10 cellular contexts compared by ENCODE assay signal in genomic region chr22:45977003-45977395, GRCh38. TPM values are rescaled to one million over a fixed set of nuclear protein-coding genes. Genes with fewer than 3 reads are reported as not detected.
A peak's percentile ranks its signal among the peaks of the same experiment; 100 is the strongest.
DNase-seq lines count a peak whose midpoint lies in the region; ATAC-seq, FAIRE-seq and TF ChIP-seq lines count a peak whose summit lies in the region.
"Had no signal": no experiment of that assay in that cellular context is flagged by ENCODE, and none has a peak within 500 bp of the region (broad histone marks: within the 10 kb centered on the region; RNA-seq: fewer than 3 reads in every experiment).

Gene WNT7B, minus strand, starts transcription at chr22:45977162. Its CDS starts 408 bp downstream, at chr22:45976754.

- no peaks in the 10 kb centered on the region for H3K36me3 ChIP-seq in OCI-LY3 (replicated peaks; ENCODE audit: low read depth, low read length)

- H3K4me3 ChIP-seq in OCI-LY3 (ENCODE audit: low read length) (no peak within 1 kb of the TSS), fibroblast of the aortic adventitia (ENCODE audit: low read depth, low read length) (peak within 1 kb of the TSS; percentile 41)

- H3K36me3 Mint-ChIP-seq in activated CD4-positive, alpha-beta T cell treated with anti-CD3 and anti-CD28 coated beads for 36 hours (ENCODE audit: low read depth): no peaks in the 10 kb centered on the region
- no peaks in the 10 kb centered on the region for H3K36me3 Mint-ChIP-seq in stimulated activated naive B cell treated with anti-CD40 and anti-IgM and Interleukin-4, amounts not matched to agents 10 μg/mL and 1 μg/mL and 100 μg/mL, for 72 hours

- TF ChIP-seq CTCF in OCI-LY3 (IDR thresholded peaks at IDR 0.05; ENCODE audit: low read depth, low read length) (no peak), fibroblast of the aortic adventitia (IDR thresholded peaks at IDR 0.05; ENCODE audit: insufficient read depth, low read length) (no peak)

- H4K20me1 ChIP-seq in OCI-LY3 (ENCODE audit: insufficient read depth, low read length): no peaks in the 10 kb centered on the region

- no peak for ATAC-seq in activated CD4-positive, alpha-beta T cell treated with anti-CD3 and anti-CD28 coated beads for 36 hours
- ATAC-seq in stimulated activated naive B cell treated with anti-CD40 and anti-IgM and Interleukin-4, amounts not matched to agents 10 μg/mL and 1 μg/mL and 100 μg/mL, for 72 hours (replicated peaks): no peak
- ATAC-seq in GM18907 (IDR thresholded peaks at IDR 0.05; ENCODE audit: unreplicated experiment): no peak

- H3K4me2 ChIP-seq in OCI-LY3 (ENCODE audit: low read length): peak within 1 kb of the TSS; percentile 92

- no peaks in the 10 kb centered on the region for H3K9me3 ChIP-seq in OCI-LY3 (ENCODE audit: insufficient read depth, low read length)

- H3K27me3 Mint-ChIP-seq in activated CD4-positive, alpha-beta T cell treated with anti-CD3 and anti-CD28 coated beads for 36 hours: peaks cover 36% of the 10 kb centered on the region
- peaks cover 28 to 41% of the 10 kb centered on the region in 2 donors for H3K27me3 Mint-ChIP-seq in stimulated activated naive B cell treated with anti-CD40 and anti-IgM and Interleukin-4, amounts not matched to agents 10 μg/mL and 1 μg/mL and 100 μg/mL, for 72 hours

- H3K9ac ChIP-seq in OCI-LY3 (ENCODE audit: low read length): no peak within 1 kb of the TSS

- POLR2A ChIA-PET in activated CD4-positive, alpha-beta T cell treated with anti-CD3 and anti-CD28 coated beads for 36 hours (lab: Charles Lee): no interaction called here

- peak within 1 kb of the TSS; percentile 21 for H3K4me3 Mint-ChIP-seq in activated CD4-positive, alpha-beta T cell treated with anti-CD3 and anti-CD28 coated beads for 36 hours
- H3K4me3 Mint-ChIP-seq in stimulated activated naive B cell treated with anti-CD40 and anti-IgM and Interleukin-4, amounts not matched to agents 10 μg/mL and 1 μg/mL and 100 μg/mL, for 72 hours: peak within 1 kb of the TSS; percentile 65 to 76

- peaks cover 7% of the 10 kb centered on the region for H3K4me1 ChIP-seq in OCI-LY3 (ENCODE audit: low read length)

- CTCF ChIA-PET in activated CD4-positive, alpha-beta T cell treated with anti-CD3 and anti-CD28 coated beads for 36 hours (lab: Charles Lee): no interaction called here

- H3K27ac ChIP-seq in OCI-LY3 (ENCODE audit: low read length): no peak within 1 kb of the TSS

- DNase-seq in activated CD4-positive, alpha-beta T cell treated with anti-CD3 and anti-CD28 coated beads for 36 hours: peak; percentile 39
- no peak for DNase-seq in activated CD4-positive, alpha-beta T cell treated with anti-CD3 and anti-CD28 coated beads for 1 hour
- DNase-seq in fibroblast of the aortic adventitia (ENCODE audit: low read depth) (no peak), medulla oblongata (ENCODE audit: extremely low spot score) (no peak), H54 (ENCODE audit: insufficient read length, low spot score) (no peak)
- DNase-seq in stimulated activated naive B cell treated with anti-CD40 and anti-IgM and Interleukin-4, amounts not matched to agents 10 μg/mL and 1 μg/mL and 100 μg/mL, for 72 hours: no peak

- intact Hi-C loops in activated CD4-positive, alpha-beta T cell treated with anti-CD3 and anti-CD28 coated beads for 36 hours (cut with DNase I, micrococcal nuclease): no loop called here

- H2AFZ ChIP-seq in OCI-LY3 (ENCODE audit: low read depth, low read length): no peak within 1 kb of the TSS

- peaks cover 5% of the 10 kb centered on the region; the same call in 1 of the 2 replicates for H3K27me3 ChIP-seq in OCI-LY3 (ENCODE audit: low read depth, low read length)

- no peak for FAIRE-seq in H54 (lab: Jason Lieb, UNC)
- FAIRE-seq: G401.6 had no signal

- no peaks in the 10 kb centered on the region for H3K79me2 ChIP-seq in OCI-LY3 (ENCODE audit: low read length)

- no peak for TF ChIP-seq POLR2A in H54 (IDR thresholded peaks at IDR 0.05; ENCODE audit: low read depth, low read length)

- no peaks in the 10 kb centered on the region for H3K9me3 Mint-ChIP-seq in activated CD4-positive, alpha-beta T cell treated with anti-CD3 and anti-CD28 coated beads for 36 hours (ENCODE audit: low read depth)
- H3K9me3 Mint-ChIP-seq in stimulated activated naive B cell treated with anti-CD40 and anti-IgM and Interleukin-4, amounts not matched to agents 10 μg/mL and 1 μg/mL and 100 μg/mL, for 72 hours: no peaks in the 10 kb centered on the region

- H3K27ac Mint-ChIP-seq in activated CD4-positive, alpha-beta T cell treated with anti-CD3 and anti-CD28 coated beads for 36 hours: no peak within 1 kb of the TSS
- H3K27ac Mint-ChIP-seq in stimulated activated naive B cell treated with anti-CD40 and anti-IgM and Interleukin-4, amounts not matched to agents 10 μg/mL and 1 μg/mL and 100 μg/mL, for 72 hours: peak within 1 kb of the TSS; percentile 73

- H3K4me1 Mint-ChIP-seq in activated CD4-positive, alpha-beta T cell treated with anti-CD3 and anti-CD28 coated beads for 36 hours: peaks cover 15% of the 10 kb centered on the region
- peaks cover 12 to 19% of the 10 kb centered on the region in 2 donors for H3K4me1 Mint-ChIP-seq in stimulated activated naive B cell treated with anti-CD40 and anti-IgM and Interleukin-4, amounts not matched to agents 10 μg/mL and 1 μg/mL and 100 μg/mL, for 72 hours

RNA-seq across cellular contexts. Expression of gene WNT7B, which starts in this region (rescaled TPM):
- not detected for total RNA-seq in activated CD4-positive, alpha-beta T cell treated with anti-CD3 and anti-CD28 coated beads for 36 hours
- total RNA-seq in fibroblast of the aortic adventitia (ENCODE audit: low replicate concordance): 0.18 TPM in 1 of 2 replicates, not detected in the other
- total RNA-seq: T-helper 2 cell treated with Interferon-gamma antibody and Interleukin-4, amounts not matched to agents 100 ng/mL and 5 ng/mL, for 36 hours had no signal

Comparison
In these comparisons a context has a peak if more than half of its experiments do, and no peak if none do; other contexts are left out.
1. Peak in DNase-seq in activated CD4-positive, alpha-beta T cell treated with anti-CD3 and anti-CD28 coated beads for 36 hours; RNA of the gene not detected or under 1 TPM.